8 cellular contexts compared by ENCODE assay signal in genomic region chr13:49996951-49997895, GRCh38. TPM values are rescaled to one million over a fixed set of nuclear protein-coding genes. Genes with fewer than 3 reads are reported as not detected.
DNase-seq lines count a peak whose midpoint lies in the region; ATAC-seq and TF ChIP-seq lines count a peak whose summit lies in the region.

A gene with protein sequence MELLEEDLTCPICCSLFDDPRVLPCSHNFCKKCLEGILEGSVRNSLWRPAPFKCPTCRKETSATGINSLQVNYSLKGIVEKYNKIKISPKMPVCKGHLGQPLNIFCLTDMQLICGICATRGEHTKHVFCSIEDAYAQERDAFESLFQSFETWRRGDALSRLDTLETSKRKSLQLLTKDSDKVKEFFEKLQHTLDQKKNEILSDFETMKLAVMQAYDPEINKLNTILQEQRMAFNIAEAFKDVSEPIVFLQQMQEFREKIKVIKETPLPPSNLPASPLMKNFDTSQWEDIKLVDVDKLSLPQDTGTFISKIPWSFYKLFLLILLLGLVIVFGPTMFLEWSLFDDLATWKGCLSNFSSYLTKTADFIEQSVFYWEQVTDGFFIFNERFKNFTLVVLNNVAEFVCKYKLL (plus strand): TSS chr13:49997042. CDS start chr13:50011941, 14,899 bp downstream.

- H3K36me3 Mint-ChIP-seq in activated CD4-positive, alpha-beta T cell treated with anti-CD3 and anti-CD28 coated beads, Interleukin-2, amount 10 ng/mL, durations not matched to agents 7 days and 5 days (ENCODE audit: low read depth) = peaks cover 37% of the 10 kb centered on the region

- POLR2A ChIA-PET in activated CD4-positive, alpha-beta T cell treated with anti-CD3 and anti-CD28 coated beads, Interleukin-2, amount 10 ng/mL, durations not matched to agents 7 days and 5 days (lab: Charles Lee) = interaction anchor here (0.6 to 1.5 kb wide), 4 partner anchors 46 to 895 kb away, joined by 3 to 8 read pairs (median 4); no protein-coding TSS in a partner anchor

- peak within 1 kb of the TSS; percentile 93 for H3K27ac Mint-ChIP-seq in activated CD4-positive, alpha-beta T cell treated with anti-CD3 and anti-CD28 coated beads, Interleukin-2, amount 10 ng/mL, durations not matched to agents 7 days and 5 days

- no peaks in the 10 kb centered on the region for H3K27me3 ChIP-seq in BE2C

- no peaks in the 10 kb centered on the region for H3K4me1 ChIP-seq in BE2C

- no peaks in the 10 kb centered on the region for H3K9me3 Mint-ChIP-seq in activated CD4-positive, alpha-beta T cell treated with anti-CD3 and anti-CD28 coated beads, Interleukin-2, amount 10 ng/mL, durations not matched to agents 7 days and 5 days

- H3K4me1 Mint-ChIP-seq in activated CD4-positive, alpha-beta T cell treated with anti-CD3 and anti-CD28 coated beads, Interleukin-2, amount 10 ng/mL, durations not matched to agents 7 days and 5 days = peaks cover 39% of the 10 kb centered on the region

- CTCF ChIA-PET in activated CD4-positive, alpha-beta T cell treated with anti-CD3 and anti-CD28 coated beads, Interleukin-2, amount 10 ng/mL, durations not matched to agents 7 days and 5 days (lab: Charles Lee) = interaction anchor here (0.6 to 3.8 kb wide), 30 partner anchors 11 to 1642 kb away, joined by 3 to 34 read pairs (median 3); partner anchors contain the start of gene SPRYD7

- peaks cover 26% of the 10 kb centered on the region for H3K36me3 ChIP-seq in BE2C

- DNase-seq in BE2C = peak; percentile 90
- DNase-seq in NCI-H524 (lab: John Stamatoyannopoulos, UW) = peak; percentile 71 to 87
- DNase-seq in activated CD4-positive, alpha-beta T cell treated with anti-CD3 and anti-CD28 coated beads, Interleukin-2, amount 10 ng/mL, durations not matched to agents 7 days and 5 days = peak; percentile 86
- peak; percentile 7 for DNase-seq in cortex of kidney (lab: John Stamatoyannopoulos, UW)
- peak; percentile 88 for DNase-seq in left lobe of liver (ENCODE audit: low spot score)
- peak; percentile 70 for DNase-seq in stimulated activated CD4-positive, alpha-beta T cell treated with anti-CD3 and anti-CD28 coated beads, Interleukin-2, amount 100 ng/mL, for 4 hours (ENCODE audit: low read depth)

- H3K4me3 ChIP-seq in BE2C (ENCODE audit: low read depth, low read length) = peak within 1 kb of the TSS; percentile 89

- H3K27me3 Mint-ChIP-seq in activated CD4-positive, alpha-beta T cell treated with anti-CD3 and anti-CD28 coated beads, Interleukin-2, amount 10 ng/mL, durations not matched to agents 7 days and 5 days = no peaks in the 10 kb centered on the region

- peak within 1 kb of the TSS; percentile 79 for H3K4me3 Mint-ChIP-seq in activated CD4-positive, alpha-beta T cell treated with anti-CD3 and anti-CD28 coated beads, Interleukin-2, amount 10 ng/mL, durations not matched to agents 7 days and 5 days

- peak; percentile 67 for ATAC-seq in GM19043 (IDR thresholded peaks at IDR 0.05; ENCODE audit: low read depth, unreplicated experiment)
- ATAC-seq in HG03378 (IDR thresholded peaks at IDR 0.05; ENCODE audit: unreplicated experiment) = peak; percentile 71
- ATAC-seq in left lobe of liver = peak; percentile 87

- peak; percentile 80 for TF ChIP-seq CTCF in BE2C (IDR thresholded peaks at IDR 0.05; ENCODE audit: low read depth, low read length)

- no peaks in the 10 kb centered on the region for H3K9me3 ChIP-seq in BE2C

RNA-seq across cellular contexts. Expression of the gene that starts here (rescaled TPM):
- 10.8 TPM for polyA plus RNA-seq in BE2C (2012; ENCODE audit: insufficient read depth, insufficient read length, low read depth)
- total RNA-seq in activated CD4-positive, alpha-beta T cell treated with anti-CD3 and anti-CD28 coated beads, Interleukin-2, amount 10 ng/mL, durations not matched to agents 7 days and 5 days = 10 to 100 TPM; 17.7 to 18.5 TPM
- 5.9 TPM for total RNA-seq in left lobe of liver

Comparison
In these comparisons a context has a peak if more than half of its experiments do, and no peak if none do; other contexts are left out.
1. Peak in every context shown above with its lines: DNase-seq, ATAC-seq and H3K4me3 ChIP-seq.
2. DNase-seq: peak in every context shown above with its lines; median percentile 90 in BE2C; 88 in left lobe of liver; 86 in activated CD4-positive, alpha-beta T cell treated with anti-CD3 and anti-CD28 coated beads, Interleukin-2, amount 10 ng/mL, durations not matched to agents 7 days and 5 days; 79 in NCI-H524; 70 in stimulated activated CD4-positive, alpha-beta T cell treated with anti-CD3 and anti-CD28 coated beads, Interleukin-2, amount 100 ng/mL, for 4 hours; 7 in cortex of kidney.